Comparison of ENCODE assay signal across 1 cellular context in the genomic region with DNA sequence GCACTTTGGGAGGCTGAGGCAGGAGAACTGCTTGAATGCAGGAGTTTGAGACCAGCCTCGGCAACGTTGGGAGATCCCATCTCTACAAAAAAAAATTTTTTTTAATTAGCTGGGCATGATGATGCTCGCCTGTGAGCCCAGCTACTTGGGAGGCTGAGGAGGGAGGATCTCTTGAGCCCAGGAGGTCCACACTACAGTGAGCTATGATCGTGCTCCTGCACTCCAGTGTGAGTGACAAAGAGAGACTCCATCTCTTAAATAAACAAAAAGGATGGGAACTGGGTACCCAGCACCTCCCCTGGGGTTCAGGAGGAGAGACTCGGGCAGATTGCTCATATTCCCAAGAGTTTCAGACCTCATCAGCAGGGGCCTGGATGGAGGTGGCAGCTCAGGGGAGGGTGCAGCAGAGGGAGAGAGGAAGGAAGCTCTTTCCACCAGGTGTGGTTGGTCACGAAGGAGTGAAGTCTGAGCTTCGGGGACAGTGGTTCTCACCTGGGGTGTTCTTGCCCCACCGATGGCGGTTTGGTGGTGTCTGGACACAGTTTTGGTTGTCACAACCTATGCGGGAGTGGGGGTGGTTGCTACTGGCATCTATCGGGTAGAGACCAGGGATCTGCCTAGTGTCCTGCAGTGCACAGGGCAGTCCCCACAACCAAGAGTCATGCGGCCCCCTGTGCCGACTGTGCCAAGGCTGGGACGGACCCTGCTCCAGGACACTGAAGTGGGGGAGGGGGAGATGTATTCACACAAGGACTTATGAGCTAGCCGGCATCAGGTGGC.
TF ChIP-seq lines count a peak whose summit lies in the region.

No MANE protein-coding gene starts in this region.

TF ChIP-seq in WTC11, 78 proteins besides CTCF, POLR2A, EP300 and RAD21 (continued from another document):
- TF ChIP-seq, protein P1, sequence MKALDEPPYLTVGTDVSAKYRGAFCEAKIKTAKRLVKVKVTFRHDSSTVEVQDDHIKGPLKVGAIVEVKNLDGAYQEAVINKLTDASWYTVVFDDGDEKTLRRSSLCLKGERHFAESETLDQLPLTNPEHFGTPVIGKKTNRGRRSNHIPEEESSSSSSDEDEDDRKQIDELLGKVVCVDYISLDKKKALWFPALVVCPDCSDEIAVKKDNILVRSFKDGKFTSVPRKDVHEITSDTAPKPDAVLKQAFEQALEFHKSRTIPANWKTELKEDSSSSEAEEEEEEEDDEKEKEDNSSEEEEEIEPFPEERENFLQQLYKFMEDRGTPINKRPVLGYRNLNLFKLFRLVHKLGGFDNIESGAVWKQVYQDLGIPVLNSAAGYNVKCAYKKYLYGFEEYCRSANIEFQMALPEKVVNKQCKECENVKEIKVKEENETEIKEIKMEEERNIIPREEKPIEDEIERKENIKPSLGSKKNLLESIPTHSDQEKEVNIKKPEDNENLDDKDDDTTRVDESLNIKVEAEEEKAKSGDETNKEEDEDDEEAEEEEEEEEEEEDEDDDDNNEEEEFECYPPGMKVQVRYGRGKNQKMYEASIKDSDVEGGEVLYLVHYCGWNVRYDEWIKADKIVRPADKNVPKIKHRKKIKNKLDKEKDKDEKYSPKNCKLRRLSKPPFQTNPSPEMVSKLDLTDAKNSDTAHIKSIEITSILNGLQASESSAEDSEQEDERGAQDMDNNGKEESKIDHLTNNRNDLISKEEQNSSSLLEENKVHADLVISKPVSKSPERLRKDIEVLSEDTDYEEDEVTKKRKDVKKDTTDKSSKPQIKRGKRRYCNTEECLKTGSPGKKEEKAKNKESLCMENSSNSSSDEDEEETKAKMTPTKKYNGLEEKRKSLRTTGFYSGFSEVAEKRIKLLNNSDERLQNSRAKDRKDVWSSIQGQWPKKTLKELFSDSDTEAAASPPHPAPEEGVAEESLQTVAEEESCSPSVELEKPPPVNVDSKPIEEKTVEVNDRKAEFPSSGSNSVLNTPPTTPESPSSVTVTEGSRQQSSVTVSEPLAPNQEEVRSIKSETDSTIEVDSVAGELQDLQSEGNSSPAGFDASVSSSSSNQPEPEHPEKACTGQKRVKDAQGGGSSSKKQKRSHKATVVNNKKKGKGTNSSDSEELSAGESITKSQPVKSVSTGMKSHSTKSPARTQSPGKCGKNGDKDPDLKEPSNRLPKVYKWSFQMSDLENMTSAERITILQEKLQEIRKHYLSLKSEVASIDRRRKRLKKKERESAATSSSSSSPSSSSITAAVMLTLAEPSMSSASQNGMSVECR (CRISPR knock-in tag; IDR thresholded peaks at IDR 0.05; ENCODE audit: borderline replicate concordance), result no peak
- TF ChIP-seq ZBTB21 (CRISPR knock-in tag; IDR thresholded peaks at IDR 0.05; ENCODE audit: borderline replicate concordance), result no peak
- TF ChIP-seq GRHL2 (CRISPR knock-in tag; IDR thresholded peaks at IDR 0.05; ENCODE audit: insufficient replicate concordance, severe bottlenecking), result no peak
- TF ChIP-seq OVOL2 (CRISPR knock-in tag; IDR thresholded peaks at IDR 0.05; ENCODE audit: borderline replicate concordance), result no peak
- no peak for TF ChIP-seq ETV6 (CRISPR knock-in tag; IDR thresholded peaks at IDR 0.05)
- TF ChIP-seq, protein P2, sequence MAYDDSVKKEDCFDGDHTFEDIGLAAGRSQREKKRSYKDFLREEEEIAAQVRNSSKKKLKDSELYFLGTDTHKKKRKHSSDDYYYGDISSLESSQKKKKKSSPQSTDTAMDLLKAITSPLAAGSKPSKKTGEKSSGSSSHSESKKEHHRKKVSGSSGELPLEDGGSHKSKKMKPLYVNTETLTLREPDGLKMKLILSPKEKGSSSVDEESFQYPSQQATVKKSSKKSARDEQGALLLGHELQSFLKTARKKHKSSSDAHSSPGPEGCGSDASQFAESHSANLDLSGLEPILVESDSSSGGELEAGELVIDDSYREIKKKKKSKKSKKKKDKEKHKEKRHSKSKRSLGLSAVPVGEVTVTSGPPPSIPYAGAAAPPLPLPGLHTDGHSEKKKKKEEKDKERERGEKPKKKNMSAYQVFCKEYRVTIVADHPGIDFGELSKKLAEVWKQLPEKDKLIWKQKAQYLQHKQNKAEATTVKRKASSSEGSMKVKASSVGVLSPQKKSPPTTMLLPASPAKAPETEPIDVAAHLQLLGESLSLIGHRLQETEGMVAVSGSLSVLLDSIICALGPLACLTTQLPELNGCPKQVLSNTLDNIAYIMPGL (CRISPR knock-in tag; IDR thresholded peaks at IDR 0.05), result no peak
- TF ChIP-seq ESRRA (CRISPR knock-in tag; IDR thresholded peaks at IDR 0.05; ENCODE audit: borderline replicate concordance), result no peak
- TF ChIP-seq E2F4 (CRISPR knock-in tag; IDR thresholded peaks at IDR 0.05; ENCODE audit: borderline replicate concordance, low read depth), result no peak
- TF ChIP-seq, protein P3, sequence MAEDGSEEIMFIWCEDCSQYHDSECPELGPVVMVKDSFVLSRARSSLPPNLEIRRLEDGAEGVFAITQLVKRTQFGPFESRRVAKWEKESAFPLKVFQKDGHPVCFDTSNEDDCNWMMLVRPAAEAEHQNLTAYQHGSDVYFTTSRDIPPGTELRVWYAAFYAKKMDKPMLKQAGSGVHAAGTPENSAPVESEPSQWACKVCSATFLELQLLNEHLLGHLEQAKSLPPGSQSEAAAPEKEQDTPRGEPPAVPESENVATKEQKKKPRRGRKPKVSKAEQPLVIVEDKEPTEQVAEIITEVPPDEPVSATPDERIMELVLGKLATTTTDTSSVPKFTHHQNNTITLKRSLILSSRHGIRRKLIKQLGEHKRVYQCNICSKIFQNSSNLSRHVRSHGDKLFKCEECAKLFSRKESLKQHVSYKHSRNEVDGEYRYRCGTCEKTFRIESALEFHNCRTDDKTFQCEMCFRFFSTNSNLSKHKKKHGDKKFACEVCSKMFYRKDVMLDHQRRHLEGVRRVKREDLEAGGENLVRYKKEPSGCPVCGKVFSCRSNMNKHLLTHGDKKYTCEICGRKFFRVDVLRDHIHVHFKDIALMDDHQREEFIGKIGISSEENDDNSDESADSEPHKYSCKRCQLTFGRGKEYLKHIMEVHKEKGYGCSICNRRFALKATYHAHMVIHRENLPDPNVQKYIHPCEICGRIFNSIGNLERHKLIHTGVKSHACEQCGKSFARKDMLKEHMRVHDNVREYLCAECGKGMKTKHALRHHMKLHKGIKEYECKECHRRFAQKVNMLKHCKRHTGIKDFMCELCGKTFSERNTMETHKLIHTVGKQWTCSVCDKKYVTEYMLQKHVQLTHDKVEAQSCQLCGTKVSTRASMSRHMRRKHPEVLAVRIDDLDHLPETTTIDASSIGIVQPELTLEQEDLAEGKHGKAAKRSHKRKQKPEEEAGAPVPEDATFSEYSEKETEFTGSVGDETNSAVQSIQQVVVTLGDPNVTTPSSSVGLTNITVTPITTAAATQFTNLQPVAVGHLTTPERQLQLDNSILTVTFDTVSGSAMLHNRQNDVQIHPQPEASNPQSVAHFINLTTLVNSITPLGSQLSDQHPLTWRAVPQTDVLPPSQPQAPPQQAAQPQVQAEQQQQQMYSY (CRISPR knock-in tag; IDR thresholded peaks at IDR 0.05), result no peak
- TF ChIP-seq NFYB (CRISPR knock-in tag; conservative IDR thresholded peaks at IDR 0.05; ENCODE audit: low read depth), result no peak
- no peak for TF ChIP-seq JUN (CRISPR knock-in tag; IDR thresholded peaks at IDR 0.05)
- TF ChIP-seq ZNF425 (CRISPR knock-in tag; conservative IDR thresholded peaks at IDR 0.05), result no peak
- no peak for TF ChIP-seq ZNF396 (CRISPR knock-in tag; IDR thresholded peaks at IDR 0.05; ENCODE audit: borderline replicate concordance)
- TF ChIP-seq FOXP1 (CRISPR knock-in tag; IDR thresholded peaks at IDR 0.05; ENCODE audit: borderline replicate concordance), result no peak
- no peak for TF ChIP-seq JAZF1 (CRISPR knock-in tag; IDR thresholded peaks at IDR 0.05)
- no peak for TF ChIP-seq KAT7 (CRISPR knock-in tag; IDR thresholded peaks at IDR 0.05; ENCODE audit: borderline replicate concordance)
